29 cellular contexts compared by ENCODE assay signal in the genomic region with DNA sequence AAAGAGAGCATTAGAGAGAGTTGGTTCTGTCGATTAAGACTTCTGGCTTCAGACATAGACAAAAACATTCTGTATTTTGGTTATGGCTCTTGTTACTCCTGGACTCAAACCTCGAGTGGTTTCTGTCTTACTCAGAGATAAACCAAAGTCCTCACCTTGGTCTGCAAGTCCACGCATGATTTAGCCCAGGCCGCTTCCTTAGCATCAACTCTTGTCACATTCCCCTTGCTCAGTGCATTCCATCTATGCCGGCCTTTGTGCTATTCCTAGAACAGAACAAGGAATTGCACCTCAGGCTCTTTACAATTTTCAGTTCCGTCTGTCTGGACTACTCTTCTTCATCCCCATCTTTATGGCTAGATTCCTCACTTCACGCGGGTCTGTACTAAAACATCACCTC.
DNase-seq lines count a peak whose midpoint lies in the region; ATAC-seq, FAIRE-seq and TF ChIP-seq lines count a peak whose summit lies in the region.
"Had no signal": no experiment of that assay in that cellular context is flagged by ENCODE, and none has a peak within 500 bp of the region (broad histone marks: within the 10 kb centered on the region; RNA-seq: fewer than 3 reads in every experiment).

No MANE protein-coding gene starts in this region.

- no peak for TF ChIP-seq POLR2A in heart left ventricle (IDR thresholded peaks at IDR 0.05)

- ATAC-seq in heart left ventricle (no peak), HG02938 (IDR thresholded peaks at IDR 0.05; ENCODE audit: unreplicated experiment) (peak; percentile 79)
- ATAC-seq: activated CD8-positive, alpha-beta memory T cell treated with anti-CD3 and anti-CD28 coated beads, Interleukin-2, amount 10 ng/mL, durations not matched to agents 7 days and 5 days; CD8-positive, alpha-beta T cell; left colon; naive thymus-derived CD4-positive, alpha-beta T cell; stimulated activated naive CD8-positive, alpha-beta T cell treated with anti-CD3 and anti-CD28 coated beads, Interleukin-15, Interleukin-2, amounts not matched to agents 100 U/mL and 50 U/mL, for 24 hours had no signal

- H3K9me3 ChIP-seq in cardiac muscle cell (ENCODE audit: low read depth): no peaks in the 10 kb centered on the region
- no peaks in the 10 kb centered on the region for H3K9me3 ChIP-seq in heart left ventricle
- H3K9me3 ChIP-seq: Peyer's patch, SJSA1, thyroid gland had no signal

- DNase-seq in cardiac muscle cell (ENCODE audit: low read depth in 1 of 2, low spot score in 1 of 2): peak in 1 of 2 donors; percentile 57
- DNase-seq in heart left ventricle: no peak
- DNase-seq in bronchial epithelial cell (ENCODE audit: low read depth): peak; percentile 74
- no peak for DNase-seq in stimulated activated CD4-positive, alpha-beta T cell treated with anti-CD3 and anti-CD28 coated beads, Interleukin-1b, Interleukin-23, amount 100 ng/mL, for 48 hours
- no peak for DNase-seq in NCI-H1417 (lab: John Stamatoyannopoulos, UW)
- DNase-seq in activated T-cell treated with anti-CD3 and anti-CD28 coated beads, Interleukin-2, amount 50 U/mL, for 48 hours: no peak
- no peak for DNase-seq in NCI-H146 treated with DMSO at 0.1 percent for 48 hours (lab: John Stamatoyannopoulos, UW; ENCODE audit: unreplicated experiment)
- DNase-seq: 8988T; activated CD4-positive, alpha-beta T cell treated with anti-CD3 and anti-CD28 coated beads for 48 hours; activated CD8-positive, alpha-beta memory T cell treated with anti-CD3 and anti-CD28 coated beads, Interleukin-2, amount 10 ng/mL, durations not matched to agents 7 days and 5 days; activated naive CD8-positive, alpha-beta T cell treated with anti-CD3 and anti-CD28 coated beads, Interleukin-2, amount 10 ng/mL, durations not matched to agents 7 days and 5 days; AML-193; CD8-positive, alpha-beta T cell; endodermal cell; GDM1; glutamatergic neuron; H9; left colon; naive thymus-derived CD4-positive, alpha-beta T cell; NCI-H1105; NCI-H510A treated with DMSO at 0.1 percent for 48 hours; Peyer's patch; retina; stimulated activated CD4-positive, alpha-beta T cell treated with anti-CD3 and anti-CD28 coated beads, Interleukin-4, amount 100 ng/mL, for 24 hours; stimulated activated naive CD8-positive, alpha-beta T cell treated with anti-CD3 and anti-CD28 coated beads, Interleukin-15, Interleukin-2, amounts not matched to agents 100 U/mL and 50 U/mL, for 24 hours; thyroid gland had no signal

- TF ChIP-seq CTCF in cardiac muscle cell (IDR thresholded peaks at IDR 0.05; ENCODE audit: low read depth, low read length) (no peak), heart left ventricle (IDR thresholded peaks at IDR 0.05) (no peak), bronchial epithelial cell (IDR thresholded peaks at IDR 0.05; ENCODE audit: insufficient read depth, low read length, severe bottlenecking) (no peak)

- intact Hi-C loops in heart left ventricle (cut with DNase I): no loop called here

- 58 to 75% (median 67%) methylated on average over 8 of the region's 8 CpGs for WGBS in heart left ventricle, 4 donors

- H3K36me3 ChIP-seq in cardiac muscle cell (no peaks in the 10 kb centered on the region), heart left ventricle (no peaks in the 10 kb centered on the region), bronchial epithelial cell (ENCODE audit: control insufficient read depth, insufficient read depth, low read length) (no peaks in the 10 kb centered on the region)
- H3K36me3 ChIP-seq: Peyer's patch, SJSA1, thyroid gland had no signal

- H3K4me3 ChIP-seq in cardiac muscle cell (no peak overlapping the region), heart left ventricle (no peak overlapping the region), bronchial epithelial cell (ENCODE audit: low read depth, low read length) (no peak overlapping the region)
- H3K4me3 ChIP-seq: Peyer's patch, SJSA1, thyroid gland had no signal

- peaks cover 22% of the 10 kb centered on the region for H3K4me1 ChIP-seq in cardiac muscle cell (ENCODE audit: low read depth)
- H3K4me1 ChIP-seq in heart left ventricle: no peaks in the 10 kb centered on the region
- H3K4me1 ChIP-seq: Peyer's patch, SJSA1, thyroid gland had no signal

- H3K27ac ChIP-seq in cardiac muscle cell (peak overlapping the region; percentile 64), heart left ventricle (no peak overlapping the region)
- H3K27ac ChIP-seq: Peyer's patch, SJSA1, thyroid gland had no signal

- H3K27me3 ChIP-seq in cardiac muscle cell: no peaks in the 10 kb centered on the region
- H3K27me3 ChIP-seq in heart left ventricle: peaks cover 0 to 6% (median 0%) of the 10 kb centered on the region in 9 donors
- H3K27me3 ChIP-seq in bronchial epithelial cell (ENCODE audit: control insufficient read depth, insufficient read depth, low read length): no peaks in the 10 kb centered on the region
- H3K27me3 ChIP-seq: Peyer's patch, SJSA1, thyroid gland had no signal

- no peak for FAIRE-seq in bronchial epithelial cell (lab: Jason Lieb, UNC)
- FAIRE-seq: colon had no signal
